Comparison of ENCODE assay signal across 17 cellular contexts in the genomic region with DNA sequence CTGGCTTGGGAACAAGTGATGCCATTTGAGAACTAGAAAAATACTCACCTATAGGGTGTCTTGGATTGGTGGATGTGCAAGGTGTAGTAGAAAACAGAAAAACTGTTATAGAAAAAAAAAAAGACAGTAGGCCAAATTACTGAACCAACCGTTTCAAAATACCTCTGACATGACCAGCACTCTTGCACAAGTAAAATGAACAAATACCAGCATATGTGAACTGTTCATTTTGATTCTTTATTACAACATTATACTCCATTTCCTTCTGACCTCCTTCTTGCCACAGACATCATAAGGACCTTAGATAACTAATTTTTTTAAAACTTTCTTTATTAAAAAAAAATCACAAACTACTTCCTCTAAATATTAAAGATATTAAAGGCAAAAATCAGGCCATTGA.
DNase-seq lines count a peak whose midpoint lies in the region; ATAC-seq and TF ChIP-seq lines count a peak whose summit lies in the region.
"Had no signal": no experiment of that assay in that cellular context is flagged by ENCODE, and none has a peak within 500 bp of the region (broad histone marks: within the 10 kb centered on the region; RNA-seq: fewer than 3 reads in every experiment).

No MANE protein-coding gene starts in this region.

- no TSS peak for BruUV-seq in mammary epithelial cell (replicated peaks; lab: Mats Ljungman, UMichigan)

- peak overlapping the region; percentile 57 for H3K27ac ChIP-seq in HL-60 (replicated peaks)
- peak overlapping the region; percentile 27 for H3K27ac ChIP-seq in mammary epithelial cell (ENCODE audit: insufficient read depth, low read depth, low read length)
- no peak overlapping the region for H3K27ac ChIP-seq in vagina
- H3K27ac ChIP-seq: ovary had no signal

- H3K27me3 ChIP-seq in HL-60 (ENCODE audit: insufficient read depth, poor library complexity, severe bottlenecking) (no peaks in the 10 kb centered on the region), mammary epithelial cell (ENCODE audit: insufficient read depth, low read length) (no peaks in the 10 kb centered on the region), vagina (no peaks in the 10 kb centered on the region)
- H3K27me3 ChIP-seq: ovary had no signal

- intact Hi-C loops in mammary epithelial cell (cut with micrococcal nuclease) (no loop called here), vagina (cut with DNase I) (no loop called here)

- ATAC-seq in left lobe of liver: peak; percentile 71
- no peak for ATAC-seq in HG03342 (IDR thresholded peaks at IDR 0.05; ENCODE audit: unreplicated experiment)
- ATAC-seq: activated T-helper 17 cell treated with anti-CD3 and anti-CD28 coated beads, Interleukin-2, amount 50 U/mL, for 72 hours; HCT116 had no signal

- H3K4me3 ChIP-seq in AG09309 (ENCODE audit: control insufficient read depth, low read depth, low read length): no peak overlapping the region
- no peak overlapping the region for H3K4me3 ChIP-seq in HL-60 (replicated peaks; ENCODE audit: insufficient read depth, low read length)
- H3K4me3 ChIP-seq in mammary epithelial cell (replicated peaks in 1 of 3; ENCODE audit: insufficient read depth in 1 of 3, low read depth in 2 of 3, low read length in 3 of 3): no peak overlapping the region
- no peak overlapping the region for H3K4me3 ChIP-seq in vagina
- H3K4me3 ChIP-seq: ovary had no signal

- no peak for TF ChIP-seq POLR2A in vagina (IDR thresholded peaks at IDR 0.05)

- CTCF ChIA-PET in mammary epithelial cell (lab: Charles Lee; ENCODE audit: low non-redundant PET): no interaction called here

- H3K9ac ChIP-seq in mammary epithelial cell (ENCODE audit: insufficient read depth, low read length): no peak overlapping the region

- peaks cover 2% of the 10 kb centered on the region for H3K79me2 ChIP-seq in mammary epithelial cell (ENCODE audit: insufficient read depth, low read length)

- TF ChIP-seq CTCF in AG09309 (IDR thresholded peaks at IDR 0.05; ENCODE audit: control insufficient read depth, insufficient read depth, low read depth, low read length, missing control alignments) (no peak), HL-60 (IDR thresholded peaks at IDR 0.05; ENCODE audit: insufficient read depth, low read length) (no peak), mammary epithelial cell (conservative IDR thresholded peaks at IDR 0.05 in 1 of 2, IDR thresholded peaks at IDR 0.05 in 1 of 2; ENCODE audit: extremely low read depth in 1 of 2, insufficient read depth in 1 of 2, low read depth in 1 of 2, low read length in 2 of 2) (no peak), vagina (IDR thresholded peaks at IDR 0.05) (no peak)

- H3K36me3 ChIP-seq in mammary epithelial cell (ENCODE audit: insufficient read depth, low read length) (peaks cover 7% of the 10 kb centered on the region), vagina (peaks cover 0 to 6% of the 10 kb centered on the region in 2 donors)
- H3K36me3 ChIP-seq: ovary had no signal

- WGBS in mammary epithelial cell (ENCODE audit: low coverage, missing lambda C conversion rate): 0% methylated on average over 1 of the region's 1 CpG

- no peak overlapping the region for H3K4me2 ChIP-seq in mammary epithelial cell (ENCODE audit: insufficient read depth, low read depth, low read length)

- peaks cover 37% of the 10 kb centered on the region for H3K4me1 ChIP-seq in mammary epithelial cell (ENCODE audit: insufficient read depth, low read length)
- peaks cover 8% of the 10 kb centered on the region for H3K4me1 ChIP-seq in vagina

- H3K9me3 ChIP-seq in mammary epithelial cell (replicated peaks; ENCODE audit: insufficient read depth, low read length) (no peaks in the 10 kb centered on the region), vagina (no peaks in the 10 kb centered on the region)
- H3K9me3 ChIP-seq: ovary had no signal

- in situ Hi-C loops in mammary epithelial cell (cut with MboI; ENCODE audit: low sequenced_read_pairs in 2 of 2): no loop called here

- DNase-seq in AG09309 (ENCODE audit: low read depth): peak; percentile 47
- DNase-seq in HL-60 (ENCODE audit: low read depth in 1 of 2, low spot score in 1 of 2): peak; percentile 58 to 60
- DNase-seq in mammary epithelial cell: peak; percentile 46
- no peak for DNase-seq in left lobe of liver (ENCODE audit: low spot score)
- DNase-seq in putamen (ENCODE audit: low spot score): no peak
- DNase-seq in vagina (ENCODE audit: extremely low spot score in 2 of 2): no peak
- DNase-seq in NCI-H2107 treated with DMSO at 0.1 percent for 48 hours (lab: John Stamatoyannopoulos, UW; ENCODE audit: unreplicated experiment): no peak
- DNase-seq: activated CD4-positive, alpha-beta memory T cell treated with anti-CD3 and anti-CD28 coated beads, Interleukin-2, amount 10 ng/mL, durations not matched to agents 7 days and 5 days; C1 segment of cervical spinal cord; DMS79; Karpas-422; kidney glomerular epithelial cell; NCI-H2081 treated with DMSO at 0.1 percent for 48 hours; ovary had no signal

- H2AFZ ChIP-seq in mammary epithelial cell (ENCODE audit: low read depth, low read length): no peak overlapping the region

- dilution Hi-C loops in mammary epithelial cell (cut with HindIII; ENCODE audit: low sequenced_read_pairs): no loop called here

- H4K20me1 ChIP-seq in mammary epithelial cell (ENCODE audit: insufficient read depth, low read length): no peaks in the 10 kb centered on the region

Comparison
In these comparisons a context has a peak if more than half of its experiments do, and no peak if none do; other contexts are left out.
1. DNase-seq: peak in AG09309 (single experiment), HL-60 (2 of 2) and mammary epithelial cell (single experiment); none in left lobe of liver (single experiment), putamen (single experiment), vagina (0 of 2) and NCI-H2107 treated with DMSO at 0.1 percent for 48 hours (single experiment).